Comparison of ENCODE assay signal across 5 cellular contexts in genomic region chr17:1307829-1308228, GRCh38. TPM values are rescaled to one million over a fixed set of nuclear protein-coding genes. Genes with fewer than 3 reads are reported as not detected.
"Had no signal": no experiment of that assay in that cellular context is flagged by ENCODE, and none has a peak within 500 bp of the region (broad histone marks: within the 10 kb centered on the region; RNA-seq: fewer than 3 reads in every experiment).

No MANE protein-coding gene starts in this region.

RNA-seq across cellular contexts. Expression of gene TRARG1, which starts 28.4 kb away (rescaled TPM):
- total RNA-seq: M059J, PC-3, SJSA1 had no signal

RNA-seq across cellular contexts. Expression of gene BHLHA9, which starts 37.6 kb away (rescaled TPM):
- total RNA-seq: M059J, PC-3, Peyer's patch, Right ventricle myocardium superior, SJSA1 had no signal
